30 cellular contexts compared by ENCODE assay signal in the genomic region with DNA sequence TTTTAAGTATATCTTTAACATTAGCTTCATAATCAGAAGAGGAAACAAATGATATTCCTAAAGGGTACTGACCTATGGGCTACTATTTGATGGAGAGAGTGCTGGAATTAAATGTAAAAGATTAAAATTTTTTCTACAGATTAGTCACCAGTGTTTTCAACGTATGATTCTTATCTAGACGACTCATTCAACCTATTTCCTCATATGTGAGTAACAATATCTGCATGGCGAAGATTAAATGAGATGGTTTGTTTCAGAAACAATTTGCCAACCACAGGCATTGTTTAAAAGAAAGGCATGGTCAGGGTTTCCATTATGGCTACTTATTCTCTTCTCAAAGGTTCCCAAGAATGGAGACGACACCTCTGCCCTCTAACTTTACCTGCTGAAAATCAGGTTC. TPM values are rescaled to one million over a fixed set of nuclear protein-coding genes. Genes with fewer than 3 reads are reported as not detected.
A peak's percentile ranks its signal among the peaks of the same experiment; 100 is the strongest.
DNase-seq lines count a peak whose midpoint lies in the region; ATAC-seq and TF ChIP-seq lines count a peak whose summit lies in the region.
"Had no signal": no experiment of that assay in that cellular context is flagged by ENCODE, and none has a peak within 500 bp of the region (broad histone marks: within the 10 kb centered on the region; RNA-seq: fewer than 3 reads in every experiment).

No MANE protein-coding gene starts in this region.

- no peak for TF ChIP-seq CTCF in foreskin keratinocyte (conservative IDR thresholded peaks at IDR 0.05)

- no peaks in the 10 kb centered on the region for H3K27me3 ChIP-seq in foreskin keratinocyte
- H3K27me3 ChIP-seq: breast epithelium, hepatocyte, stomach had no signal

- ATAC-seq in foreskin keratinocyte (peak; percentile 61), HG02981 (IDR thresholded peaks at IDR 0.05; ENCODE audit: unreplicated experiment) (no peak), HG03354 (IDR thresholded peaks at IDR 0.05; ENCODE audit: poor library complexity, severe bottlenecking, unreplicated experiment) (no peak)
- ATAC-seq: psoas muscle had no signal

- no peaks in the 10 kb centered on the region for H3K4me1 ChIP-seq in foreskin keratinocyte
- H3K4me1 ChIP-seq: breast epithelium, psoas muscle, stomach had no signal

- H3K27ac ChIP-seq in foreskin keratinocyte: no peak overlapping the region
- H3K27ac ChIP-seq: breast epithelium, coronary artery, hepatocyte, PC-9, psoas muscle, stomach had no signal

- DNase-seq in Daoy (ENCODE audit: low read depth) (peak; percentile 7), HS-5 (ENCODE audit: low read depth) (peak; percentile 34), SIG-M5 (lab: John Stamatoyannopoulos, UW) (peak; percentile 11), foreskin keratinocyte (peak; percentile 7 to 32), inferior parietal cortex (ENCODE audit: extremely low spot score) (no peak), DMS153 treated with DMSO at 0.1 percent for 48 hours (lab: John Stamatoyannopoulos, UW; ENCODE audit: unreplicated experiment) (no peak)
- DNase-seq: activated CD4-positive, CD25-positive, alpha-beta regulatory T cell; activated naive CD8-positive, alpha-beta T cell treated with anti-CD3 and anti-CD28 coated beads, Interleukin-2, amount 10 ng/mL, durations not matched to agents 7 days and 5 days; CD8-positive, alpha-beta memory T cell; DMS79; endodermal cell; H7; NCI-H146; NCI-H2171; NCI-H69; psoas muscle; stimulated activated CD4-positive, alpha-beta T cell treated with anti-CD3 and anti-CD28 coated beads, Interleukin-4, amount 100 ng/mL, for 1 hour; stomach had no signal

RNA-seq across cellular contexts. Expression of gene OR56B4, which starts 20.4 kb away (rescaled TPM):
- total RNA-seq in Daoy (2014; rRNA removed; shearing (Covaris generic)): not detected in 2 replicates
- total RNA-seq in foreskin keratinocyte: not detected in 2 replicates
- polyA plus RNA-seq in foreskin keratinocyte: not detected in 2 replicates
- total RNA-seq: activated CD8-positive, alpha-beta memory T cell treated with anti-CD3 and anti-CD28 coated beads for 36 hours; activated naive CD8-positive, alpha-beta T cell treated with anti-CD3 and anti-CD28 coated beads, Interleukin-2, amount 10 ng/mL, durations not matched to agents 7 days and 5 days; activated T-helper 1 cell treated with anti-CD3 and anti-CD28 coated beads, Interleukin-12 subunit alpha, Interleukin-12 subunit beta, Interleukin-2, Interleukin-4 antibody, amounts not matched to agents 30 ng/mL and 10 ng/mL and 1 ng/mL, durations not matched to agents 14 hours and 24 hours and 36 hours; breast epithelium; CD8-positive, alpha-beta memory T cell; endodermal cell; H7; hepatocyte; lower leg skin; PC-9; psoas muscle; SK-MEL-5; smooth muscle cell; stomach; T-helper 2 cell treated with Interferon-gamma antibody and Interleukin-4, amounts not matched to agents 100 ng/mL and 5 ng/mL, for 36 hours had no signal
- polyA plus RNA-seq: CD8-positive, alpha-beta memory T cell; hepatocyte; psoas muscle; smooth muscle cell had no signal

RNA-seq across cellular contexts. Expression of gene OR52B2, which starts 42.2 kb away (rescaled TPM):
- not detected in 2 replicates for total RNA-seq in Daoy (2014; rRNA removed; shearing (Covaris generic))
- total RNA-seq in foreskin keratinocyte: not detected in 2 replicates
- polyA plus RNA-seq in foreskin keratinocyte: not detected in 2 replicates
- total RNA-seq: activated CD8-positive, alpha-beta memory T cell treated with anti-CD3 and anti-CD28 coated beads for 36 hours; activated naive CD8-positive, alpha-beta T cell treated with anti-CD3 and anti-CD28 coated beads, Interleukin-2, amount 10 ng/mL, durations not matched to agents 7 days and 5 days; activated T-helper 1 cell treated with anti-CD3 and anti-CD28 coated beads, Interleukin-12 subunit alpha, Interleukin-12 subunit beta, Interleukin-2, Interleukin-4 antibody, amounts not matched to agents 30 ng/mL and 10 ng/mL and 1 ng/mL, durations not matched to agents 14 hours and 24 hours and 36 hours; CD8-positive, alpha-beta memory T cell; endodermal cell; H7; hepatocyte; lower leg skin; PC-9; psoas muscle; SK-MEL-5; smooth muscle cell; stomach; T-helper 2 cell treated with Interferon-gamma antibody and Interleukin-4, amounts not matched to agents 100 ng/mL and 5 ng/mL, for 36 hours had no signal
- polyA plus RNA-seq: CD8-positive, alpha-beta memory T cell; hepatocyte; psoas muscle; smooth muscle cell; stomach had no signal

Comparison
In these comparisons a context has a peak if more than half of its experiments do, and no peak if none do; other contexts are left out.
1. DNase-seq: peak in Daoy (single experiment), HS-5 (single experiment), SIG-M5 (single experiment) and foreskin keratinocyte (2 of 2); none in inferior parietal cortex (single experiment) and DMS153 treated with DMSO at 0.1 percent for 48 hours (single experiment).